In genomic region chr1:247390116-247390791, GRCh38 we compare ENCODE assay signal across 8 cellular contexts. TPM values are rescaled to one million over a fixed set of nuclear protein-coding genes. Genes with fewer than 3 reads are reported as not detected.
A peak's percentile ranks its signal among the peaks of the same experiment; 100 is the strongest.
DNase-seq lines count a peak whose midpoint lies in the region; ATAC-seq and TF ChIP-seq lines count a peak whose summit lies in the region.

No MANE protein-coding gene starts in this region.

- H3K9me3 Mint-ChIP-seq in activated naive CD4-positive, alpha-beta T cell treated with anti-CD3 and anti-CD28 coated beads, Interleukin-2, amount 10 ng/mL, durations not matched to agents 7 days and 5 days, result no peaks in the 10 kb centered on the region
- no peaks in the 10 kb centered on the region for H3K9me3 Mint-ChIP-seq in progenitor cell of endocrine pancreas (ENCODE audit: low read depth)

- intact Hi-C loops in Right ventricle myocardium inferior (cut with DNase I), result loop anchor here (2.0 kb wide), 1 partner anchor 97 kb away; no protein-coding TSS in a partner anchor

- DNase-seq in NCI-H1092 (lab: John Stamatoyannopoulos, UW) (peak; percentile 60), SK-N-SH (peak; percentile 81), Right ventricle myocardium inferior (ENCODE audit: missing footprints) (peak; percentile 87), progenitor cell of endocrine pancreas (ENCODE audit: low spot score, unreplicated experiment) (peak; percentile 69), upper lobe of left lung (peak in 1 of 2 donors; percentile 86)
- peak; percentile 89 for DNase-seq in activated naive CD4-positive, alpha-beta T cell treated with anti-CD3 and anti-CD28 coated beads, Interleukin-2, amount 10 ng/mL, durations not matched to agents 7 days and 5 days

- peak overlapping the region; percentile 81 for H2AFZ ChIP-seq in SK-N-SH (ENCODE audit: low read depth)

- H3K9ac ChIP-seq in SK-N-SH, result no peak overlapping the region

- peak in 1 of 4 donors; percentile 18 for TF ChIP-seq POLR2A in upper lobe of left lung (IDR thresholded peaks at IDR 0.05)

- peak; percentile 85 for TF ChIP-seq CTCF in GM12875 (IDR thresholded peaks at IDR 0.05; ENCODE audit: borderline replicate concordance, insufficient read depth, low read depth, low read length)
- peak; percentile 93 for TF ChIP-seq CTCF in SK-N-SH (IDR thresholded peaks at IDR 0.05)
- TF ChIP-seq CTCF in progenitor cell of endocrine pancreas (IDR thresholded peaks at IDR 0.05; ENCODE audit: unreplicated experiment), result peak; percentile 95
- TF ChIP-seq CTCF in upper lobe of left lung (IDR thresholded peaks at IDR 0.05), result peak; percentile 78 to 85 (median 82)

- H4K20me1 ChIP-seq in SK-N-SH (ENCODE audit: insufficient read depth), result no peaks in the 10 kb centered on the region

- H3K4me3 Mint-ChIP-seq in activated naive CD4-positive, alpha-beta T cell treated with anti-CD3 and anti-CD28 coated beads, Interleukin-2, amount 10 ng/mL, durations not matched to agents 7 days and 5 days, result peak overlapping the region; percentile 62
- no peak overlapping the region for H3K4me3 Mint-ChIP-seq in progenitor cell of endocrine pancreas (ENCODE audit: low read depth)

- peaks cover 16% of the 10 kb centered on the region for H3K4me1 Mint-ChIP-seq in activated naive CD4-positive, alpha-beta T cell treated with anti-CD3 and anti-CD28 coated beads, Interleukin-2, amount 10 ng/mL, durations not matched to agents 7 days and 5 days
- no peaks in the 10 kb centered on the region for H3K4me1 Mint-ChIP-seq in progenitor cell of endocrine pancreas (ENCODE audit: low read depth)

- WGBS in SK-N-SH (ENCODE audit: low lambda C conversion rate), result 16% methylated on average over 12 of the region's 13 CpGs
- WGBS in upper lobe of left lung, 2 donors, result 6 to 10% methylated on average over 13 of the region's 13 CpGs

- H3K4me1 ChIP-seq in SK-N-SH (ENCODE audit: control insufficient read depth in 1 of 2, insufficient read depth in 2 of 2, low read depth in 1 of 2, low read length in 1 of 2) (peaks cover 2 to 16% of the 10 kb centered on the region in 2 experiments; a peak in 2 of 4 replicates), upper lobe of left lung (peaks cover 6 to 11% (median 7%) of the 10 kb centered on the region in 4 donors)

- H3K9me3 ChIP-seq in SK-N-SH, result no peaks in the 10 kb centered on the region
- H3K9me3 ChIP-seq in upper lobe of left lung, result no peaks in the 10 kb centered on the region

- H3K27me3 Mint-ChIP-seq in activated naive CD4-positive, alpha-beta T cell treated with anti-CD3 and anti-CD28 coated beads, Interleukin-2, amount 10 ng/mL, durations not matched to agents 7 days and 5 days, result peaks cover 42% of the 10 kb centered on the region
- H3K27me3 Mint-ChIP-seq in progenitor cell of endocrine pancreas, result peaks cover 15% of the 10 kb centered on the region

- H3K36me3 Mint-ChIP-seq in activated naive CD4-positive, alpha-beta T cell treated with anti-CD3 and anti-CD28 coated beads, Interleukin-2, amount 10 ng/mL, durations not matched to agents 7 days and 5 days, result no peaks in the 10 kb centered on the region
- H3K36me3 Mint-ChIP-seq in progenitor cell of endocrine pancreas (ENCODE audit: insufficient read depth), result no peaks in the 10 kb centered on the region

- ATAC-seq in HG02642 (IDR thresholded peaks at IDR 0.05; ENCODE audit: poor library complexity, unreplicated experiment) (peak; percentile 100), Right ventricle myocardium inferior (peak; percentile 93), upper lobe of left lung (ENCODE audit: low FRiP score in 2 of 2) (peak; percentile 92 to 95)

- H3K4me2 ChIP-seq in SK-N-SH, result peak overlapping the region; percentile 51; the same call in 1 of the 2 replicates

- H3F3A ChIP-seq in SK-N-SH (replicated peaks; ENCODE audit: insufficient read depth), result peaks cover 3% of the 10 kb centered on the region

- no peaks in the 10 kb centered on the region for H3K9me2 ChIP-seq in SK-N-SH

- H3K27me3 ChIP-seq in SK-N-SH (ENCODE audit: insufficient read depth) (no peaks in the 10 kb centered on the region), upper lobe of left lung (no peaks in the 10 kb centered on the region)

- peak overlapping the region; percentile 84 for H3K27ac Mint-ChIP-seq in activated naive CD4-positive, alpha-beta T cell treated with anti-CD3 and anti-CD28 coated beads, Interleukin-2, amount 10 ng/mL, durations not matched to agents 7 days and 5 days
- no peak overlapping the region for H3K27ac Mint-ChIP-seq in progenitor cell of endocrine pancreas

- no peaks in the 10 kb centered on the region for H3K36me3 ChIP-seq in SK-N-SH (replicated peaks in 1 of 2; ENCODE audit: control insufficient read depth in 1 of 2, insufficient read depth in 2 of 2, low read length in 1 of 2)
- no peaks in the 10 kb centered on the region for H3K36me3 ChIP-seq in upper lobe of left lung

- TF ChIP-seq RAD21 in SK-N-SH (IDR thresholded peaks at IDR 0.05; ENCODE audit: low read length), result peak; percentile 74

- H3K27ac ChIP-seq in SK-N-SH (ENCODE audit: low read depth in 2 of 2, low read length in 1 of 2), result no peak overlapping the region
- peak overlapping the region; percentile 59 to 80 (median 72) for H3K27ac ChIP-seq in upper lobe of left lung

- POLR2A ChIA-PET in SK-N-SH (lab: Yijun Ruan, JAX), result interaction anchor here (0.6 kb wide), 1 partner anchor 1016 kb away, joined by 3 read pairs; no protein-coding TSS in a partner anchor

- CTCF ChIA-PET in SK-N-SH (lab: Yijun Ruan, JAX), result interaction anchor here (0.6 to 3.2 kb wide), 25 partner anchors 8 to 188 kb away, joined by 3 to 32 read pairs (median 4); no protein-coding TSS in a partner anchor
- CTCF ChIA-PET in activated naive CD4-positive, alpha-beta T cell treated with anti-CD3 and anti-CD28 coated beads, Interleukin-2, amount 10 ng/mL, durations not matched to agents 7 days and 5 days (lab: Charles Lee), result interaction anchor here (0.5 to 4.3 kb wide), 27 partner anchors 8 to 425 kb away, joined by 3 to 25 read pairs (median 4); partner anchors contain the start of gene NLRP3

- H3K79me2 ChIP-seq in SK-N-SH (ENCODE audit: insufficient read depth), result no peaks in the 10 kb centered on the region

- no peak overlapping the region for H3K4me3 ChIP-seq in GM12875 (ENCODE audit: low read depth, low read length)
- no peak overlapping the region; a peak in 1 of 4 replicates for H3K4me3 ChIP-seq in SK-N-SH (ENCODE audit: low read depth in 2 of 2, low read length in 1 of 2)
- peak overlapping the region in 2 of 4 donors; percentile 17 to 29 for H3K4me3 ChIP-seq in upper lobe of left lung

- TF ChIP-seq EP300 in SK-N-SH (IDR thresholded peaks at IDR 0.05; ENCODE audit: borderline replicate concordance in 1 of 2, low read depth in 1 of 2, low read length in 1 of 2), result no peak
- no peak for TF ChIP-seq EP300 in upper lobe of left lung (IDR thresholded peaks at IDR 0.05)

TF ChIP-seq in SK-N-SH, 30 proteins besides CTCF, POLR2A, EP300 and RAD21:
- TF ChIP-seq ELF1 (IDR thresholded peaks at IDR 0.05), result no peak
- TF ChIP-seq FOXM1 (IDR thresholded peaks at IDR 0.05; ENCODE audit: low read depth), result no peak
- TF ChIP-seq SMC3 (IDR thresholded peaks at IDR 0.05; ENCODE audit: low read depth, low read length), result peak; percentile 81
- TF ChIP-seq MEF2A (IDR thresholded peaks at IDR 0.05; ENCODE audit: borderline replicate concordance, low read depth), result no peak
- TF ChIP-seq YY1 (IDR thresholded peaks at IDR 0.05; ENCODE audit: low read depth), result no peak
- TF ChIP-seq, protein P1, sequence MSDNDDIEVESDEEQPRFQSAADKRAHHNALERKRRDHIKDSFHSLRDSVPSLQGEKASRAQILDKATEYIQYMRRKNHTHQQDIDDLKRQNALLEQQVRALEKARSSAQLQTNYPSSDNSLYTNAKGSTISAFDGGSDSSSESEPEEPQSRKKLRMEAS (IDR thresholded peaks at IDR 0.05; ENCODE audit: low read depth), result no peak
- TF ChIP-seq, protein P2, sequence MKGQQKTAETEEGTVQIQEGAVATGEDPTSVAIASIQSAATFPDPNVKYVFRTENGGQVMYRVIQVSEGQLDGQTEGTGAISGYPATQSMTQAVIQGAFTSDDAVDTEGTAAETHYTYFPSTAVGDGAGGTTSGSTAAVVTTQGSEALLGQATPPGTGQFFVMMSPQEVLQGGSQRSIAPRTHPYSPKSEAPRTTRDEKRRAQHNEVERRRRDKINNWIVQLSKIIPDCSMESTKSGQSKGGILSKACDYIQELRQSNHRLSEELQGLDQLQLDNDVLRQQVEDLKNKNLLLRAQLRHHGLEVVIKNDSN (IDR thresholded peaks at IDR 0.05; ENCODE audit: borderline replicate concordance, low read depth), result no peak
- no peak for TF ChIP-seq TCF12 (IDR thresholded peaks at IDR 0.05)

RNA-seq across cellular contexts. Expression of gene NLRP3, which starts 25.7 kb away (rescaled TPM):
- 0.62 and 0.87 TPM in 2 replicates for polyA plus RNA-seq in SK-N-SH (2012; rRNA removed)
- polyA plus RNA-seq in SK-N-SH (2012; cell fraction: cytosol; rRNA removed), result 0.54 and 0.85 TPM in 2 replicates
- polyA plus RNA-seq in SK-N-SH (2012; cell fraction: nucleus; rRNA removed), result 1.3 and 2.2 TPM in 2 replicates
- total RNA-seq in Right ventricle myocardium inferior (1.2 TPM), progenitor cell of endocrine pancreas (0.38 TPM in 1 of 2 replicates, not detected in the other), upper lobe of left lung (10 to 100 TPM in 1 of 6 donors, 1 to 10 TPM in 5; 2.6 to 13.6 (median 6.0) TPM)

RNA-seq across cellular contexts. Expression of gene ZNF496, which starts 58.6 kb away (rescaled TPM):
- polyA plus RNA-seq in SK-N-SH (2012; rRNA removed), result 23.2 and 27.5 TPM in 2 replicates
- polyA plus RNA-seq in SK-N-SH (2012; cell fraction: cytosol; rRNA removed), result 14.0 and 21.1 TPM in 2 replicates
- 36.3 and 56.5 TPM in 2 replicates for polyA plus RNA-seq in SK-N-SH (2012; cell fraction: nucleus; rRNA removed)
- total RNA-seq in Right ventricle myocardium inferior, result 10.5 TPM
- total RNA-seq in progenitor cell of endocrine pancreas, result 56.0 and 59.5 TPM in 2 replicates
- 10 to 100 TPM; 20.8 to 59.7 (median 27.2) TPM for total RNA-seq in upper lobe of left lung

Comparison
In these comparisons a context has a peak if more than half of its experiments do, and no peak if none do; other contexts are left out.
1. H3K27ac ChIP-seq: peak in upper lobe of left lung (4 of 4); none in SK-N-SH (0 of 2).
2. Peak in every context shown above with its lines, with median percentiles within 50 percentile points of each other: CTCF ChIP-seq and ATAC-seq.